Comparison of ENCODE assay signal across 8 cellular contexts in the genomic region with DNA sequence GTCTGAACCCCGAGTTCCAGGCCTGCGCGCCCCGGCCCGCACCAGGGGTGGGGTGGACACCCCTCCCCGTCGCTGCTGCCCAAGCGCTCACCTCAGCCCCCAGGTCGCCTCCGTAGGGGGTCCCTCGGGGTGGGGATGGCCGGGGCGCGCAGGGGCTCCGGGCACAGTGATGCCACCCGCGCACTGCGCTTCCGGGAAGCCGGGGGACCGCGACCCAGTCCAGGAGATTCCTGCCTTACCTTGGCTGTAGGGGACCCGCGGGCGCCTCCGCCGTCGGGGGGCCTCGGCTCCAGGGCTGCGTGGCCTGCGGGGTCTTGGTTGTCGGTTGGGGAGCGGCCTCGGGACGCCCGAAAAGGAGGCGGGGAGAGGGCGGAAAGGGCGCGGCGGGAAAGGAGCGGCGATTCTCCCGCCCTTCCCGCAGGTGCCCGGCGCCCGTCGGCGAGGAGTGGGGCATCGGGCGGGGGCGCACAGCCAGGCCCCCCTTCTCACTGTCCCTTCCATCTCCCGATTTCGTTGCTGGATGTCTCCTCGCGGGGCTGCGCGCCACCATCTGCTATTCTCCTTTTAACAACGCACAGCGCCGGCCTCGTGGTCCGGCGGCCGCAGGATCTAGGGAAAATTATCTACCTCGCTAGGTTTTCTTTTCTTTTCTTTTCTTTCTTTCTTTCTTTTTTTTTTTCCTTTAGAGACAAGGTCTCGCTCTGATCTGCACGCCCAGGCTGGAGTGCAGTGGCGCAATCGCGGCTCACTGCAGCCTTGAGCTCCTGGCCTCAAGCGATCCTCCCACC. TPM values are rescaled to one million over a fixed set of nuclear protein-coding genes. Genes with fewer than 3 reads are reported as not detected.
A peak's percentile ranks its signal among the peaks of the same experiment; 100 is the strongest.
DNase-seq lines count a peak whose midpoint lies in the region; ATAC-seq, FAIRE-seq and TF ChIP-seq lines count a peak whose summit lies in the region.

A gene (minus strand): TSS at position 355 of the 788 bp plus-strand sequence. CDS start 3,323 bp downstream, outside the sequence.

- H3K79me2 ChIP-seq in HepG2 (ENCODE audit: insufficient read depth, low read length), result peaks cover 36% of the 10 kb centered on the region

- ATAC-seq in GM19395 (IDR thresholded peaks at IDR 0.05; ENCODE audit: unreplicated experiment), result peak; percentile 34
- peak; percentile 62 for ATAC-seq in HepG2

- peak within 1 kb of the TSS; percentile 94 for H3K27ac Mint-ChIP-seq in dendritic cell treated with granulocyte-macrophage colony-stimulating factor and Interleukin-4, amounts not matched to agents 40 ng/mL and 50 ng/mL, for 4 days

- H3K27me3 Mint-ChIP-seq in dendritic cell treated with granulocyte-macrophage colony-stimulating factor and Interleukin-4, amounts not matched to agents 40 ng/mL and 50 ng/mL, for 4 days, result no peaks in the 10 kb centered on the region

- TF ChIP-seq CTCF in HepG2 (CRISPR knock-in tag; IDR thresholded peaks at IDR 0.05) (no peak), D721Med (IDR thresholded peaks at IDR 0.05; ENCODE audit: insufficient read depth, missing control alignments) (no peak)

- H3K4me3 ChIP-seq in BLaER1 (peak within 1 kb of the TSS; percentile 88), HUES48 (ENCODE audit: low read depth, low read length) (peak within 1 kb of the TSS; percentile 90), HepG2 (replicated peaks in 1 of 3; ENCODE audit: insufficient read depth in 1 of 3, low read depth in 2 of 3, low read length in 3 of 3) (peak within 1 kb of the TSS; percentile 88 to 97 (median 94))

- peaks cover 25% of the 10 kb centered on the region for H4K20me1 ChIP-seq in BLaER1
- no peaks in the 10 kb centered on the region for H4K20me1 ChIP-seq in HepG2 (ENCODE audit: insufficient read depth, low read length)

- H3K9ac ChIP-seq in BLaER1 (peak within 1 kb of the TSS; percentile 99), HUES48 (ENCODE audit: low read depth, low read length) (peak within 1 kb of the TSS; percentile 96), HepG2 (ENCODE audit: insufficient read depth, low read depth, low read length) (peak within 1 kb of the TSS; percentile 99)

- H3K36me3 Mint-ChIP-seq in dendritic cell treated with granulocyte-macrophage colony-stimulating factor and Interleukin-4, amounts not matched to agents 40 ng/mL and 50 ng/mL, for 4 days (ENCODE audit: low read depth), result peaks cover 40% of the 10 kb centered on the region

- H3K27me3 ChIP-seq in BLaER1 (no peaks in the 10 kb centered on the region), HUES48 (ENCODE audit: control insufficient read depth, insufficient read depth, low read length) (no peaks in the 10 kb centered on the region), HepG2 (ENCODE audit: control insufficient read depth in 1 of 2, insufficient read depth in 2 of 2, low read length in 2 of 2) (no peaks in the 10 kb centered on the region)

- in situ Hi-C loops in HepG2 (cut with HindIII; ENCODE audit: extremely low pct_ligation_motif_present, low pct_unique_long_range_greater_than_20kb), result no loop called here

- FAIRE-seq in HepG2 (lab: Jason Lieb, UNC) (no peak), D721Med (lab: Jason Lieb, UNC) (no peak)

- no peak; a peak in 1 of 4 replicates for TF ChIP-seq POLR2A in HepG2 (IDR thresholded peaks at IDR 0.05; ENCODE audit: insufficient read depth in 1 of 2, low read depth in 2 of 2, low read length in 2 of 2)

- H3K36me3 ChIP-seq in BLaER1 (peaks cover 22% of the 10 kb centered on the region), HUES48 (ENCODE audit: control insufficient read depth, insufficient read depth, low read length) (peaks cover 17% of the 10 kb centered on the region), HepG2 (replicated peaks in 1 of 2; ENCODE audit: control insufficient read depth in 1 of 2, insufficient read depth in 2 of 2, low read length in 2 of 2) (peaks cover 11 to 16% of the 10 kb centered on the region in 2 experiments)

- intact Hi-C loops in dendritic cell treated with granulocyte-macrophage colony-stimulating factor and Interleukin-4, amounts not matched to agents 40 ng/mL and 50 ng/mL, for 4 days (cut with micrococcal nuclease), result loop anchor here (2.0 to 10.0 kb wide), 2 partner anchors 66 to 192 kb away; a partner anchor contains a TSS
- intact Hi-C loops in HepG2 (cut with micrococcal nuclease; ENCODE audit: unreplicated experiment), result loop anchor here (2.0 kb wide), 1 partner anchor 16 kb away; no protein-coding TSS in a partner anchor

- BruUV-seq in HepG2 (replicated peaks; lab: Mats Ljungman, UMichigan), result TSS peak; percentile 90

- H3K9me3 ChIP-seq in BLaER1 (no peaks in the 10 kb centered on the region), HUES48 (ENCODE audit: control insufficient read depth, insufficient read depth, low read length) (no peaks in the 10 kb centered on the region), HepG2 (ENCODE audit: low read length) (no peaks in the 10 kb centered on the region)

- TF ChIP-seq EP300 in HepG2 (IDR thresholded peaks at IDR 0.05; ENCODE audit: low read depth in 2 of 2, low read length in 2 of 2) (no peak), HepG2 (CRISPR knock-in tag; IDR thresholded peaks at IDR 0.05; ENCODE audit: borderline replicate concordance) (no peak)

- H3K4me2 ChIP-seq in BLaER1 (peak within 1 kb of the TSS; percentile 93), HepG2 (ENCODE audit: low read depth, low read length) (peak within 1 kb of the TSS; percentile 97)

- no peaks in the 10 kb centered on the region for H3K9me3 Mint-ChIP-seq in dendritic cell treated with granulocyte-macrophage colony-stimulating factor and Interleukin-4, amounts not matched to agents 40 ng/mL and 50 ng/mL, for 4 days

- 4% methylated on average over 25 of the region's 73 CpGs for WGBS in HepG2 (ENCODE audit: low lambda C conversion rate)

- no peak for TF ChIP-seq RAD21 in HepG2 (CRISPR knock-in tag; IDR thresholded peaks at IDR 0.05)

- H3K4me1 Mint-ChIP-seq in dendritic cell treated with granulocyte-macrophage colony-stimulating factor and Interleukin-4, amounts not matched to agents 40 ng/mL and 50 ng/mL, for 4 days (ENCODE audit: low read depth), result peaks cover 46% of the 10 kb centered on the region

- H3K4me3 Mint-ChIP-seq in dendritic cell treated with granulocyte-macrophage colony-stimulating factor and Interleukin-4, amounts not matched to agents 40 ng/mL and 50 ng/mL, for 4 days, result peak within 1 kb of the TSS; percentile 84

- DNase-seq in T-helper 1 cell (peak in 3 of 5 donors; percentile 13 to 46 (median 29)), HepG2 (ENCODE audit: low spot score) (peak; percentile 18), D721Med (ENCODE audit: insufficient read length, low spot score) (no peak)
- DNase-seq in stimulated activated CD4-positive, alpha-beta T cell treated with anti-CD3 and anti-CD28 coated beads, TNF-alpha, amount 100 ng/mL, for 24 hours (ENCODE audit: low read depth in 3 of 3), result peak in 2 of 3 experiments; percentile 27 to 34

- peak within 1 kb of the TSS; percentile 100 for H3K27ac ChIP-seq in BLaER1
- peak within 1 kb of the TSS; percentile 88 for H3K27ac ChIP-seq in HUES48 (ENCODE audit: low read depth, low read length)
- H3K27ac ChIP-seq in HepG2 (ENCODE audit: extremely low read length, insufficient read depth, low read length), result peak within 1 kb of the TSS; percentile 97

- no peak within 1 kb of the TSS for H2AFZ ChIP-seq in HepG2 (ENCODE audit: low read length)

- POLR2A ChIA-PET in HepG2 (lab: Yijun Ruan, JAX), result interaction anchor here (0.7 to 1.0 kb wide), 4 partner anchors 9 to 198 kb away, joined by 3 to 5 read pairs (median 4); a partner anchor contains a TSS

- CTCF ChIA-PET in HepG2 (lab: Yijun Ruan, JAX; ENCODE audit: low intra/inter-chr PET ratio, low total read pairs), result no interaction called here

- peaks cover 47% of the 10 kb centered on the region for H3K4me1 ChIP-seq in BLaER1
- H3K4me1 ChIP-seq in HUES48 (ENCODE audit: control insufficient read depth, insufficient read depth, low read length), result peaks cover 17% of the 10 kb centered on the region
- peaks cover 56% of the 10 kb centered on the region for H3K4me1 ChIP-seq in HepG2 (ENCODE audit: insufficient read depth, low read length)

TF ChIP-seq in HepG2, 621 proteins besides CTCF, POLR2A, EP300 and RAD21 (continues in another document):
- TF ChIP-seq, protein P1, sequence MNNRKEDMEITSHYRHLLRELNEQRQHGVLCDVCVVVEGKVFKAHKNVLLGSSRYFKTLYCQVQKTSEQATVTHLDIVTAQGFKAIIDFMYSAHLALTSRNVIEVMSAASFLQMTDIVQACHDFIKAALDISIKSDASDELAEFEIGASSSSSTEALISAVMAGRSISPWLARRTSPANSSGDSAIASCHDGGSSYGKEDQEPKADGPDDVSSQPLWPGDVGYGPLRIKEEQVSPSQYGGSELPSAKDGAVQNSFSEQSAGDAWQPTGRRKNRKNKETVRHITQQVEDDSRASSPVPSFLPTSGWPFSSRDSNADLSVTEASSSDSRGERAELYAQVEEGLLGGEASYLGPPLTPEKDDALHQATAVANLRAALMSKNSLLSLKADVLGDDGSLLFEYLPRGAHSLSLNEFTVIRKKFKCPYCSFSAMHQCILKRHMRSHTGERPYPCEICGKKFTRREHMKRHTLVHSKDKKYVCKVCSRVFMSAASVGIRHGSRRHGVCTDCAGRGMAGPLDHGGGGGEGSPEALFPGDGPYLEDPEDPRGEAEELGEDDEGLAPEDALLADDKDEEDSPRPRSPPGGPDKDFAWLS (CRISPR knock-in tag; IDR thresholded peaks at IDR 0.05; ENCODE audit: borderline replicate concordance), result 0 out of 2 replicates have a peak, but pooled peaks have one; percentile 13

RNA-seq across cellular contexts. Expression of the gene that starts here (rescaled TPM):
- total RNA-seq in HepG2 (2016; rRNA removed; fragmentation: Illumina TruSeq; extraction: Trizol), result 72.9 and 75.5 TPM in 2 replicates
- total RNA-seq in HepG2 (2016; cell fraction: cytosol; rRNA removed; fragmentation: Illumina TruSeq; extraction: Trizol; ENCODE audit: low read depth), result 37.8 and 38.2 TPM in 2 replicates
- 60.9 and 73.7 TPM in 2 replicates for total RNA-seq in HepG2 (2016; cell fraction: insoluble cytoplasmic fraction; rRNA removed; fragmentation: Illumina TruSeq; extraction: Trizol)
- total RNA-seq in HepG2 (2016; cell fraction: membrane; rRNA removed; fragmentation: Illumina TruSeq; extraction: Trizol), result 75.5 and 78.9 TPM in 2 replicates
- 35.4 and 45.7 TPM in 2 replicates for total RNA-seq in HepG2 (2016; cell fraction: nucleus; rRNA removed; fragmentation: Illumina TruSeq; extraction: Trizol)
- 56.7 and 72.4 TPM in 2 replicates for polyA plus RNA-seq in HepG2 (2011; rRNA removed)
- 40.4 and 55.8 TPM in 2 replicates for polyA plus RNA-seq in HepG2 (2011; cell fraction: cytosol; rRNA removed)
- 51.5 and 70.2 TPM in 2 replicates for polyA plus RNA-seq in HepG2 (2011; cell fraction: nucleus; rRNA removed)
- polyA plus RNA-seq in HepG2 (2012), result 46.5 and 50.3 TPM in 2 replicates
- 24.3 and 29.7 TPM in 2 replicates for polyA plus RNA-seq in HepG2 (2016; cell fraction: cytosol; fragmentation: Illumina TruSeq; extraction: Trizol; ENCODE audit: low read depth)
- 71.7 and 84.0 TPM in 2 replicates for polyA plus RNA-seq in HepG2 (2016; cell fraction: insoluble cytoplasmic fraction; fragmentation: Illumina TruSeq; extraction: Trizol; ENCODE audit: low read depth)
- 56.3 and 60.2 TPM in 2 replicates for polyA plus RNA-seq in HepG2 (2016; cell fraction: membrane; fragmentation: Illumina TruSeq; extraction: Trizol; ENCODE audit: low read depth)
- 62.2 and 71.4 TPM in 2 replicates for polyA plus RNA-seq in HepG2 (2016; cell fraction: nucleus; fragmentation: Illumina TruSeq; extraction: Trizol; ENCODE audit: insufficient read depth, low read depth)
- 113 and 248 TPM in 2 replicates for polyA minus RNA-seq in HepG2 (2011; rRNA and poly(A)+ RNA removed; ENCODE audit: low replicate concordance)
- polyA minus RNA-seq in HepG2 (2011; cell fraction: cytosol; rRNA and poly(A)+ RNA removed), result 40.0 and 43.1 TPM in 2 replicates
- polyA minus RNA-seq in HepG2 (2011; cell fraction: nucleus; rRNA and poly(A)+ RNA removed), result 24.3 and 29.7 TPM in 2 replicates
